In genomic region chr5:111756701-111757581, GRCh38 we compare ENCODE assay signal across 8 cellular contexts. TPM values are rescaled to one million over a fixed set of nuclear protein-coding genes. Genes with fewer than 3 reads are reported as not detected.
A peak's percentile ranks its signal among the peaks of the same experiment; 100 is the strongest.
DNase-seq lines count a peak whose midpoint lies in the region; ATAC-seq and TF ChIP-seq lines count a peak whose summit lies in the region.

Gene NREP, minus strand, starts transcription at chr5:111757194. Its CDS starts 1,422 bp downstream, at chr5:111755772.

- H3K27ac ChIP-seq in brain microvascular endothelial cell (peak within 1 kb of the TSS; percentile 97), gastrocnemius medialis (peak within 1 kb of the TSS; percentile 74 to 94 (median 90))

- ATAC-seq in HG03039 (IDR thresholded peaks at IDR 0.05; ENCODE audit: unreplicated experiment) (peak; percentile 53), gastrocnemius medialis (peak; percentile 59 to 63)

- intact Hi-C loops in gastrocnemius medialis (cut with DNase I; ENCODE audit: low total_unique reads) = loop anchor here (2.0 to 10.0 kb wide), 6 partner anchors 206 to 1020 kb away; partner anchors contain the start of gene SLC25A46

- TF ChIP-seq POLR2A in gastrocnemius medialis (IDR thresholded peaks at IDR 0.05) = no peak

- H3K9ac ChIP-seq in iPS-15b (ENCODE audit: low read depth, low read length) = peak within 1 kb of the TSS; percentile 87

- peak within 1 kb of the TSS; percentile 84 for H3K4me3 ChIP-seq in brain microvascular endothelial cell (ENCODE audit: low read depth, low read length)
- peak within 1 kb of the TSS; percentile 85 for H3K4me3 ChIP-seq in iPS-15b (ENCODE audit: low read depth, low read length)
- H3K4me3 ChIP-seq in gastrocnemius medialis = peak within 1 kb of the TSS; percentile 49 to 75 (median 64)

- H3K27me3 ChIP-seq in brain microvascular endothelial cell (replicated peaks) (no peaks in the 10 kb centered on the region), iPS-15b (ENCODE audit: control insufficient read depth, insufficient read depth, low read length) (peaks cover 2% of the 10 kb centered on the region), gastrocnemius medialis (no peaks in the 10 kb centered on the region)

- H3K36me3 ChIP-seq in brain microvascular endothelial cell (replicated peaks) (peaks cover 5% of the 10 kb centered on the region), iPS-15b (ENCODE audit: control insufficient read depth, insufficient read depth, low read length) (no peaks in the 10 kb centered on the region), gastrocnemius medialis (no peaks in the 10 kb centered on the region)

- peaks cover 15% of the 10 kb centered on the region for H3K4me1 ChIP-seq in iPS-15b (ENCODE audit: control insufficient read depth, insufficient read depth, low read length)
- peaks cover 40 to 50% of the 10 kb centered on the region in 2 donors for H3K4me1 ChIP-seq in gastrocnemius medialis

- in situ Hi-C loops in brain microvascular endothelial cell (cut with HindIII; ENCODE audit: low pct_ligation_motif_present, low sequenced_read_pairs) = no loop called here
- in situ Hi-C loops in gastrocnemius medialis (cut with MboI; ENCODE audit: low sequenced_read_pairs in 4 of 4) = loop anchor here in 3 of 4 donors (10.0 kb wide), 2 partner anchors 202 to 388 kb away; no protein-coding TSS in a partner anchor

- peak; percentile 40 to 45 for DNase-seq in activated CD8-positive, alpha-beta memory T cell treated with anti-CD3 and anti-CD28 coated beads for 1 hour (ENCODE audit: extremely low read depth in 1 of 2, low read depth in 1 of 2)
- no peak for DNase-seq in activated CD8-positive, alpha-beta memory T cell treated with anti-CD3 and anti-CD28 coated beads for 24 hours
- peak; percentile 87 for DNase-seq in NCI-H2029 (lab: John Stamatoyannopoulos, UW)
- peak; percentile 43 for DNase-seq in T-helper 9 cell
- DNase-seq in brain microvascular endothelial cell = peak; percentile 97
- DNase-seq in gastrocnemius medialis = peak; percentile 56 to 82

- peak; percentile 70 for TF ChIP-seq CTCF in brain microvascular endothelial cell (IDR thresholded peaks at IDR 0.05; ENCODE audit: low read depth, low read length, missing control alignments)
- TF ChIP-seq CTCF in gastrocnemius medialis (IDR thresholded peaks at IDR 0.05 in 4 of 5, conservative IDR thresholded peaks at IDR 0.05 in 1 of 5) = peak in 4 of 5 experiments; percentile 16 to 39 (median 34)

- no peaks in the 10 kb centered on the region for H3K9me3 ChIP-seq in iPS-15b (ENCODE audit: control insufficient read depth, insufficient read depth, low read length)
- H3K9me3 ChIP-seq in gastrocnemius medialis = no peaks in the 10 kb centered on the region

RNA-seq across cellular contexts. Expression of gene NREP, which starts in this region (rescaled TPM):
- 1 to 10 TPM in 3 of 4 donors, under 1 TPM in 1; 0.85 to 2.9 (median 1.8) TPM for total RNA-seq in gastrocnemius medialis
